ENCODE assay signal across 1 cellular context in the genomic region with DNA sequence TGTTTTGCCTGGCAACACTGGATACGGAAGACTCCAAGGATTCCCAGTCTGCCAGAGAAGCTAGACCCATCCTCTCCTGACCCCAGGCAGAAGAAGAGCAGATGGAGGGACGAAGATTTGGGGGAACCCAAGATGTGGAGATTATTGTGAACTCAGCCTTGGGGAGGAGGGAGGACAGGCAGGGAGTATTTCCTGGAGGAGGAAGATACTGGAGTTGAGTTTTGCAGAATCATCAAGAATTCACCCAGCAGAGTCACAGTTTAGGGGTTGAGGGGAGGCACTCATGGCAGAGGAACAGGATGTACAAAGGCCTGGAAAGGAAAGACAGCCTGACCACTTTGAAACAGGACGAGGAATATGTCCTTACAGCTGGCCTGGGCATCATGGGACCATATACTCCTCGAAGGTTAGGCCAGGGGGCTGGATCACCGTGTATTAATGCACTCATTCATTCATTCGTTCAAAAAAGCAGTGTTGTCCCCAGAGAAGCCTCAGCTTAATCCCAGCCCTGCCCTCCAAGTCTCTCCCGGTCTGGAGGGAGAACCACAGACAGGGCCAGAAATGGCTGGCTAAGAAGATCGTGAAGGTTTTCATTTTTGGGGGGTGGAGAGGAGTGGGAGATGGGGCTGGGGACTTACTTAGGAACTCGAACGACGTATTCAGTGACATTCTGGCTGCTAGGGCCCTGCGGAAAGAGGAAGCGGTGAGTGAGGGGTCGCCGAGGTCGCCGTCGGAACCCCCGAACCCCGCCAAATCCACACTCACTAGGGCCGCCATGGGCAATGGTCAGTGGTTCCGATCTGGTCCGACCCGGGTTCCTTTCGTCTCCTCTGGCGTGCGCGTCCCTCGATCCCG.
TF ChIP-seq lines count a peak whose summit lies in the region.

No MANE protein-coding gene starts in this region.

TF ChIP-seq in IMR-90, 13 proteins besides CTCF, POLR2A, EP300 and RAD21:
- peak; percentile 65 for TF ChIP-seq MAFK (IDR thresholded peaks at IDR 0.05; ENCODE audit: low read depth, low read length)
- TF ChIP-seq RFX5 (IDR thresholded peaks at IDR 0.05; ENCODE audit: low read depth, low read length), result no peak
- TF ChIP-seq NFE2L2 (IDR thresholded peaks at IDR 0.05; ENCODE audit: low read depth, low read length), result no peak
- no peak for TF ChIP-seq BHLHE40 (IDR thresholded peaks at IDR 0.05; ENCODE audit: low read depth, low read length)
- TF ChIP-seq, protein P1, sequence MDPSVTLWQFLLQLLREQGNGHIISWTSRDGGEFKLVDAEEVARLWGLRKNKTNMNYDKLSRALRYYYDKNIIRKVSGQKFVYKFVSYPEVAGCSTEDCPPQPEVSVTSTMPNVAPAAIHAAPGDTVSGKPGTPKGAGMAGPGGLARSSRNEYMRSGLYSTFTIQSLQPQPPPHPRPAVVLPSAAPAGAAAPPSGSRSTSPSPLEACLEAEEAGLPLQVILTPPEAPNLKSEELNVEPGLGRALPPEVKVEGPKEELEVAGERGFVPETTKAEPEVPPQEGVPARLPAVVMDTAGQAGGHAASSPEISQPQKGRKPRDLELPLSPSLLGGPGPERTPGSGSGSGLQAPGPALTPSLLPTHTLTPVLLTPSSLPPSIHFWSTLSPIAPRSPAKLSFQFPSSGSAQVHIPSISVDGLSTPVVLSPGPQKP (IDR thresholded peaks at IDR 0.05; ENCODE audit: borderline replicate concordance, low read depth, low read length), result no peak
- TF ChIP-seq RCOR1 (IDR thresholded peaks at IDR 0.05; ENCODE audit: insufficient replicate concordance, low read length), result no peak
TF ChIP-seq in IMR-90: peak in this region for 1.
